Comparison of ENCODE assay signal across 8 cellular contexts in genomic region chr6:19812512-19813119, GRCh38. TPM values are rescaled to one million over a fixed set of nuclear protein-coding genes. Genes with fewer than 3 reads are reported as not detected.
DNase-seq lines count a peak whose midpoint lies in the region; ATAC-seq and TF ChIP-seq lines count a peak whose summit lies in the region.

No MANE protein-coding gene starts in this region.

- no peaks in the 10 kb centered on the region for H3K36me3 ChIP-seq in Loucy (ENCODE audit: insufficient read depth, low read length)

- H3K4me1 Mint-ChIP-seq in activated T-cell treated with anti-CD3 and anti-CD28 coated beads, Interleukin-2, amount 50 U/mL, for 24 hours (ENCODE audit: low read depth) = no peaks in the 10 kb centered on the region

- H3K27me3 ChIP-seq in Loucy (ENCODE audit: insufficient read depth, low read length, poor library complexity, severe bottlenecking) = no peaks in the 10 kb centered on the region

- CTCF ChIA-PET in GM10248 (lab: Yijun Ruan, JAX) = no interaction called here

- H3K9me3 ChIP-seq in Loucy (ENCODE audit: insufficient read depth, low read depth, low read length) = no peaks in the 10 kb centered on the region

- TF ChIP-seq CTCF in GM10248 (IDR thresholded peaks at IDR 0.05; ENCODE audit: control extremely low read depth, extremely low read depth, low read depth, missing control alignments) = peak; percentile 15
- TF ChIP-seq CTCF in Loucy (conservative IDR thresholded peaks at IDR 0.05; ENCODE audit: low read length) = peak; percentile 55
- TF ChIP-seq CTCF in choroid plexus epithelial cell (conservative IDR thresholded peaks at IDR 0.05; ENCODE audit: low read depth, low read length) = peak; percentile 80

- H3K4me3 ChIP-seq in Loucy (ENCODE audit: low read length, poor library complexity, severe bottlenecking) (no peak overlapping the region), choroid plexus epithelial cell (ENCODE audit: low read depth, low read length) (no peak overlapping the region)

- H2AFZ ChIP-seq in Loucy (ENCODE audit: low read length) = no peak overlapping the region

- H3K9ac ChIP-seq in Loucy (ENCODE audit: low read depth, low read length, poor library complexity, severe bottlenecking) = no peak overlapping the region

- no peak overlapping the region for H3K4me3 Mint-ChIP-seq in activated T-cell treated with anti-CD3 and anti-CD28 coated beads, Interleukin-2, amount 50 U/mL, for 24 hours

- H3K27me3 Mint-ChIP-seq in activated T-cell treated with anti-CD3 and anti-CD28 coated beads, Interleukin-2, amount 50 U/mL, for 24 hours = no peaks in the 10 kb centered on the region

- H3K36me3 Mint-ChIP-seq in activated T-cell treated with anti-CD3 and anti-CD28 coated beads, Interleukin-2, amount 50 U/mL, for 24 hours (ENCODE audit: low read depth) = no peaks in the 10 kb centered on the region

- ATAC-seq in HG02642 (IDR thresholded peaks at IDR 0.05; ENCODE audit: poor library complexity, unreplicated experiment) (no peak), HG02973 (IDR thresholded peaks at IDR 0.05; ENCODE audit: unreplicated experiment) (no peak)

- H3K9me2 ChIP-seq in Loucy (replicated peaks; ENCODE audit: low read depth, low read length) = no peaks in the 10 kb centered on the region

- DNase-seq in GM10248 (ENCODE audit: extremely low spot score) (no peak), choroid plexus epithelial cell (ENCODE audit: low read depth) (peak; percentile 80), myocyte (ENCODE audit: low read depth) (peak; percentile 37), HuH-7.5 (ENCODE audit: low spot score) (no peak)
- DNase-seq in activated T-cell treated with anti-CD3 and anti-CD28 coated beads, Interleukin-2, amount 50 U/mL, for 24 hours = no peak

- no peak overlapping the region for H3K27ac Mint-ChIP-seq in activated T-cell treated with anti-CD3 and anti-CD28 coated beads, Interleukin-2, amount 50 U/mL, for 24 hours

- H3K4me2 ChIP-seq in Loucy (ENCODE audit: low read depth, low read length, poor library complexity, severe bottlenecking) = no peak overlapping the region

- no peaks in the 10 kb centered on the region for H3F3A ChIP-seq in Loucy (ENCODE audit: low read depth)

- POLR2A ChIA-PET in GM10248 (lab: Yijun Ruan, JAX) = no interaction called here

- no peaks in the 10 kb centered on the region for H3K4me1 ChIP-seq in Loucy (ENCODE audit: insufficient read depth, low read length, poor library complexity, severe bottlenecking)

- no peaks in the 10 kb centered on the region for H3K9me3 Mint-ChIP-seq in activated T-cell treated with anti-CD3 and anti-CD28 coated beads, Interleukin-2, amount 50 U/mL, for 24 hours

- H3K79me2 ChIP-seq in Loucy (ENCODE audit: insufficient read depth, low read length) = no peaks in the 10 kb centered on the region

- no peaks in the 10 kb centered on the region for H4K20me1 ChIP-seq in Loucy (ENCODE audit: insufficient read depth, low read length, poor library complexity, severe bottlenecking)

RNA-seq across cellular contexts. Expression of gene ID4, which starts 24.6 kb away (rescaled TPM):
- not detected in 2 replicates for total RNA-seq in myocyte
- polyA plus RNA-seq in myocyte (2012) = not detected

Comparison
In these comparisons a context has a peak if more than half of its experiments do, and no peak if none do; other contexts are left out.
1. DNase-seq: peak in choroid plexus epithelial cell (single experiment) and myocyte (single experiment); none in GM10248 (single experiment), activated T-cell treated with anti-CD3 and anti-CD28 coated beads, Interleukin-2, amount 50 U/mL, for 24 hours (single experiment) and HuH-7.5 (single experiment).
2. CTCF ChIP-seq: peak in every context shown above with its lines; median percentile 80 in choroid plexus epithelial cell; 55 in Loucy; 15 in GM10248.